ENCODE assay signal across 27 cellular contexts in the genomic region with DNA sequence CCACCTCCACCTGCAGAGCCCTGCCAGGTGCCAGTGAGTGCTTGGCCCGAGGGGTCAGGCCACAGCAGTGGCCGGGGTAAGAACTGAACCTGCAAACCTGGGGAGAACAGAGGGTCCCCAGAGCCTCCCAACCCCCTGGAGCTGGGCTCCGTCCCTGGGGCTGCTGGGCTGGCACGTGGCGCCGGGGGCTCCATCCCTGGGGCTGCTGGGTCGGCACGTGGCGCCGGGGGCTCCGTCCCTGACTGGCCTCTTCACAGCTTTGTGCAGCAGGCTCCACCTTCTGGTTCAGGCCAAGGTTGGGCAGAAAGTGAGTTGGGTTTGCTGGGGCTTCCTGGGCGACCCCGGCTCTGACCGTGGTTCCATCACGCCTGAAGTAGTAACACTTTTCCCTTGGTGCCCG.
"Had no signal": no experiment of that assay in that cellular context is flagged by ENCODE, and none has a peak within 500 bp of the region (broad histone marks: within the 10 kb centered on the region; RNA-seq: fewer than 3 reads in every experiment).

No MANE protein-coding gene starts in this region.

- H3K4me3 ChIP-seq: neural progenitor cell, ovary, psoas muscle, right lobe of liver, sigmoid colon, suprapubic skin, testis, tibial artery, transverse colon, upper lobe of right lung, uterus had no signal

- H3K27me3 Mint-ChIP-seq: naive thymus-derived CD8-positive, alpha-beta T cell; natural killer cell treated with Interleukin-12 subunit alpha and Interleukin-12 subunit beta and Interleukin-15 and Interleukin-18, amount 100 ng/mL, for 72 hours; progenitor cell of endocrine pancreas; stimulated activated naive CD8-positive, alpha-beta T cell treated with anti-CD3 and anti-CD28 coated beads, Interleukin-15, amount 100 ng/mL, for 72 hours; type B pancreatic cell had no signal

- H3K27ac Mint-ChIP-seq: natural killer cell treated with Interleukin-12 subunit alpha and Interleukin-12 subunit beta and Interleukin-15 and Interleukin-18, amount 100 ng/mL, for 72 hours; neural progenitor cell; progenitor cell of endocrine pancreas; stimulated activated effector memory CD8-positive, alpha-beta T cell treated with anti-CD3 and anti-CD28 coated beads, Interleukin-12 subunit alpha, Interleukin-12 subunit beta, amount 100 ng/mL, for 72 hours; stimulated activated naive CD8-positive, alpha-beta T cell treated with anti-CD3 and anti-CD28 coated beads, Interleukin-15, amount 100 ng/mL, for 72 hours had no signal

- ATAC-seq: naive thymus-derived CD8-positive, alpha-beta T cell; natural killer cell treated with Interleukin-12 subunit alpha and Interleukin-12 subunit beta and Interleukin-15 and Interleukin-18, amount 100 ng/mL, for 72 hours; psoas muscle; right cardiac atrium; stimulated activated effector memory CD8-positive, alpha-beta T cell treated with anti-CD3 and anti-CD28 coated beads, Interleukin-12 subunit alpha, Interleukin-12 subunit beta, amount 100 ng/mL, for 72 hours; stimulated activated naive CD8-positive, alpha-beta T cell treated with anti-CD3 and anti-CD28 coated beads, Interleukin-15, amount 100 ng/mL, for 72 hours; stimulated activated naive CD8-positive, alpha-beta T cell treated with anti-CD3 and anti-CD28 coated beads, Interleukin-15, Interleukin-2, amounts not matched to agents 100 U/mL and 50 U/mL, for 24 hours had no signal

- H3K27ac ChIP-seq: neural progenitor cell, ovary, parathyroid adenoma, psoas muscle, right lobe of liver, sigmoid colon, suprapubic skin, testis, tibial artery, transverse colon, upper lobe of right lung, uterus had no signal

- DNase-seq: naive thymus-derived CD8-positive, alpha-beta T cell; occipital lobe; ovary; psoas muscle; right cardiac atrium; right lobe of liver; sigmoid colon; small intestine; stimulated activated CD4-positive, alpha-beta T cell treated with anti-CD3 and anti-CD28 coated beads, Interleukin-15, amount 100 ng/mL, for 24 hours; stimulated activated CD4-positive, alpha-beta T cell treated with anti-CD3 and anti-CD28 coated beads, Interleukin-2, amount 100 ng/mL, for 24 hours; stimulated activated CD4-positive, alpha-beta T cell treated with anti-CD3 and anti-CD28 coated beads, Interleukin-2, amount 100 ng/mL, for 48 hours; stimulated activated CD4-positive, alpha-beta T cell treated with anti-CD3 and anti-CD28 coated beads, Interleukin-4, amount 100 ng/mL, for 24 hours; stimulated activated naive CD4-positive, alpha-beta T cell; stimulated activated naive CD8-positive, alpha-beta T cell treated with anti-CD3 and anti-CD28 coated beads, Interleukin-15, amount 100 ng/mL, for 72 hours; stimulated activated naive CD8-positive, alpha-beta T cell treated with anti-CD3 and anti-CD28 coated beads, Interleukin-15, Interleukin-2, amounts not matched to agents 100 U/mL and 50 U/mL, for 24 hours; testis; tibial artery; transverse colon; upper lobe of right lung; uterus had no signal

- H3K4me1 Mint-ChIP-seq: neural progenitor cell; stimulated activated naive CD8-positive, alpha-beta T cell treated with anti-CD3 and anti-CD28 coated beads, Interleukin-15, amount 100 ng/mL, for 72 hours had no signal

- H2AFZ ChIP-seq: neural progenitor cell, parathyroid adenoma had no signal

- H3K4me1 ChIP-seq: neural progenitor cell, parathyroid adenoma, psoas muscle, right lobe of liver, sigmoid colon, suprapubic skin, testis, tibial artery, transverse colon, upper lobe of right lung, uterus had no signal

- H3K9me3 ChIP-seq: ovary, psoas muscle, right lobe of liver, testis, transverse colon, upper lobe of right lung had no signal

- H3K36me3 ChIP-seq: ovary, uterus had no signal

- H3K4me3 Mint-ChIP-seq: natural killer cell treated with Interleukin-12 subunit alpha and Interleukin-12 subunit beta and Interleukin-15 and Interleukin-18, amount 100 ng/mL, for 72 hours; neural progenitor cell; stimulated activated effector memory CD8-positive, alpha-beta T cell treated with anti-CD3 and anti-CD28 coated beads, Interleukin-12 subunit alpha, Interleukin-12 subunit beta, amount 100 ng/mL, for 72 hours; stimulated activated naive CD8-positive, alpha-beta T cell treated with anti-CD3 and anti-CD28 coated beads, Interleukin-15, amount 100 ng/mL, for 72 hours; type B pancreatic cell had no signal

- H3K4me2 ChIP-seq: neural progenitor cell had no signal

- H3K9ac ChIP-seq: neural progenitor cell, parathyroid adenoma had no signal

- H3K27me3 ChIP-seq: neural progenitor cell, ovary, right lobe of liver, sigmoid colon, suprapubic skin, testis, tibial artery, transverse colon, upper lobe of right lung, uterus had no signal
